1 cellular context compared by ENCODE assay signal in the genomic region with DNA sequence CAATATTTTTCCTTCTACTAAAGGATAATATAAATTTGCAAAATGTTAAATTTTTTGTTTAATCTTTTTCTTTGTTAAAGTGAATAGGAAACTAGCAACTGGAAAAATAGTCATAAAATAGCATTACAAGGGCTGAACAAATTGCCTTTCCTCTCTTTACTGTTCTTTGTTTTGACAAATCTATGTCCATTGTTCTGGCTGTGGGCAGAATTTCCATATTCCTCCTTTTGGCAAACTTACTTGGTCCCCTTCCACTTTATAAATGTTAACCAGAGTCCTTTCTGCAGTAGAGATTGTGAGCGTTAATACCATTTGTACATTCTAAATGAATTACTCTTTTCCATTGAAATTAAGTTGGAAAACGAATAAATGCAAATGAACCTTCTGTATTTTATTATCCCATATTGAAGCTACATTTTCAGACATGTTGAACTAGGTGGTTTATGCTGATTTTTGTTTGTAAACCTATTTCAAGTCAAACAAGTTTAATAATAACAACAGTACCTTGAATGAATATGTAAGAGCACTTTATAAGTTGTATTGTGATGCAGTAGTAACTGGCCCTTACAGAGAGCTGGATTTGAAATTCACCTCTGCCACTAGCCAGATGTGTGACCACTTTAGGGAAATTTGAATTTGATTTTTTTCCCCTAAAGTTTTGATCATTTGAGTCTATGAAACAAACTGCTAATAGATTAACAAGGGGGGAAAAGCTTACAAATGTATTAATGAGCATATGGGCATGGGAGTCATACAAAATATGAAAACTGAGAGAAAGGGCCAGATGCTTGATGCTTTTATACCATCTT.
TF ChIP-seq lines count a peak whose summit lies in the region.

No MANE protein-coding gene starts in this region.

TF ChIP-seq in HCT116, 20 proteins besides CTCF, POLR2A, EP300 and RAD21 (continued from another document):
- TF ChIP-seq, protein P1, sequence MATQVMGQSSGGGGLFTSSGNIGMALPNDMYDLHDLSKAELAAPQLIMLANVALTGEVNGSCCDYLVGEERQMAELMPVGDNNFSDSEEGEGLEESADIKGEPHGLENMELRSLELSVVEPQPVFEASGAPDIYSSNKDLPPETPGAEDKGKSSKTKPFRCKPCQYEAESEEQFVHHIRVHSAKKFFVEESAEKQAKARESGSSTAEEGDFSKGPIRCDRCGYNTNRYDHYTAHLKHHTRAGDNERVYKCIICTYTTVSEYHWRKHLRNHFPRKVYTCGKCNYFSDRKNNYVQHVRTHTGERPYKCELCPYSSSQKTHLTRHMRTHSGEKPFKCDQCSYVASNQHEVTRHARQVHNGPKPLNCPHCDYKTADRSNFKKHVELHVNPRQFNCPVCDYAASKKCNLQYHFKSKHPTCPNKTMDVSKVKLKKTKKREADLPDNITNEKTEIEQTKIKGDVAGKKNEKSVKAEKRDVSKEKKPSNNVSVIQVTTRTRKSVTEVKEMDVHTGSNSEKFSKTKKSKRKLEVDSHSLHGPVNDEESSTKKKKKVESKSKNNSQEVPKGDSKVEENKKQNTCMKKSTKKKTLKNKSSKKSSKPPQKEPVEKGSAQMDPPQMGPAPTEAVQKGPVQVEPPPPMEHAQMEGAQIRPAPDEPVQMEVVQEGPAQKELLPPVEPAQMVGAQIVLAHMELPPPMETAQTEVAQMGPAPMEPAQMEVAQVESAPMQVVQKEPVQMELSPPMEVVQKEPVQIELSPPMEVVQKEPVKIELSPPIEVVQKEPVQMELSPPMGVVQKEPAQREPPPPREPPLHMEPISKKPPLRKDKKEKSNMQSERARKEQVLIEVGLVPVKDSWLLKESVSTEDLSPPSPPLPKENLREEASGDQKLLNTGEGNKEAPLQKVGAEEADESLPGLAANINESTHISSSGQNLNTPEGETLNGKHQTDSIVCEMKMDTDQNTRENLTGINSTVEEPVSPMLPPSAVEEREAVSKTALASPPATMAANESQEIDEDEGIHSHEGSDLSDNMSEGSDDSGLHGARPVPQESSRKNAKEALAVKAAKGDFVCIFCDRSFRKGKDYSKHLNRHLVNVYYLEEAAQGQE (IDR thresholded peaks at IDR 0.05; ENCODE audit: low read depth): no peak
- TF ChIP-seq ZFX (IDR thresholded peaks at IDR 0.05) (no peak), EGR1 (IDR thresholded peaks at IDR 0.05; ENCODE audit: low read depth) (no peak), SRF (IDR thresholded peaks at IDR 0.05; ENCODE audit: low read depth) (no peak), TCF7L2 (IDR thresholded peaks at IDR 0.05; ENCODE audit: borderline replicate concordance, extremely low read depth, insufficient read depth, insufficient read length) (no peak)
